Comparison of ENCODE assay signal across 10 cellular contexts in the genomic region with DNA sequence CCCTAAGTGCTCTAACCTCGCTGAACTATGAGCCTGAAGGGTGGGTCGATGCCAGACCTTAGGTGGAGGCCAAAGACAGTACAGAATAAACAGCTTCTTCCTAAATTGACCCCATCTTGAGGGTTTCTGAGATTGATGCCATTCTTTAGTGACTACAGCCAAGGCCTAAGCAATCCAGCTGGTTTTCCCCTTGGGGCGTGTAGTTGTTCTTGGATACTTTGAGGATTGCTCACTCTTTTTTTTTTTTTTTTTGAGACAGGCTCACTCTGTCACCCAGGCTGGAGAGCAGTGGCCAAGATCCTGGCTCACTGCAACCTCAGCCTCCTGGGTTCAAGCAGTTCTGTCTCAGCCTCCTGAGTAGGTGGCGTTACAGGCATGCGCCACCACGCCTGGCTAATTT. TPM values are rescaled to one million over a fixed set of nuclear protein-coding genes. Genes with fewer than 3 reads are reported as not detected.
DNase-seq lines count a peak whose midpoint lies in the region; ATAC-seq and TF ChIP-seq lines count a peak whose summit lies in the region.
"Had no signal": no experiment of that assay in that cellular context is flagged by ENCODE, and none has a peak within 500 bp of the region (broad histone marks: within the 10 kb centered on the region; RNA-seq: fewer than 3 reads in every experiment).

No MANE protein-coding gene starts in this region.

- no peaks in the 10 kb centered on the region for H3K9me3 Mint-ChIP-seq in CD8-positive, alpha-beta T cell
- H3K9me3 Mint-ChIP-seq in naive B cell (no peaks in the 10 kb centered on the region), chondrocyte (ENCODE audit: low read depth) (no peaks in the 10 kb centered on the region)

- H3K4me1 Mint-ChIP-seq in CD8-positive, alpha-beta T cell (ENCODE audit: low read depth) = peaks cover 22% of the 10 kb centered on the region
- H3K4me1 Mint-ChIP-seq in naive B cell = peaks cover 18 to 29% (median 21%) of the 10 kb centered on the region in 3 donors
- peaks cover 30% of the 10 kb centered on the region for H3K4me1 Mint-ChIP-seq in chondrocyte (ENCODE audit: low read depth)

- peaks cover 26% of the 10 kb centered on the region for H3K36me3 Mint-ChIP-seq in CD8-positive, alpha-beta T cell
- peaks cover 0 to under 1% of the 10 kb centered on the region in 2 donors for H3K36me3 Mint-ChIP-seq in naive B cell
- H3K36me3 Mint-ChIP-seq in chondrocyte (ENCODE audit: low read depth) = peaks cover 8% of the 10 kb centered on the region

- H3K4me3 Mint-ChIP-seq in CD8-positive, alpha-beta T cell = peak overlapping the region; percentile 85
- H3K4me3 Mint-ChIP-seq in naive B cell (peak overlapping the region in 5 of 8 donors; percentile 29 to 97 (median 89)), chondrocyte (ENCODE audit: unreplicated experiment) (no peak overlapping the region)

- no peak overlapping the region for H3K27ac Mint-ChIP-seq in CD8-positive, alpha-beta T cell
- H3K27ac Mint-ChIP-seq in naive B cell (peak overlapping the region in 2 of 6 donors; percentile 96 to 98), chondrocyte (ENCODE audit: unreplicated experiment) (no peak overlapping the region)

- peaks cover 9% of the 10 kb centered on the region for H3K36me3 ChIP-seq in CD8-positive, alpha-beta T cell (ENCODE audit: insufficient read depth, low read length)
- H3K36me3 ChIP-seq in brain microvascular endothelial cell (replicated peaks) = peaks cover 5% of the 10 kb centered on the region

- no peaks in the 10 kb centered on the region for H3K27me3 ChIP-seq in CD8-positive, alpha-beta T cell (ENCODE audit: insufficient read depth, low read length)
- H3K27me3 ChIP-seq in brain microvascular endothelial cell (replicated peaks) = no peaks in the 10 kb centered on the region

- H3K9me3 ChIP-seq in CD8-positive, alpha-beta T cell (ENCODE audit: low read length) = no peaks in the 10 kb centered on the region

- peaks cover 19% of the 10 kb centered on the region for H3K4me1 ChIP-seq in CD8-positive, alpha-beta T cell (ENCODE audit: insufficient read depth, low read length)

- no peak for TF ChIP-seq CTCF in CD8-positive, alpha-beta T cell (IDR thresholded peaks at IDR 0.05)
- TF ChIP-seq CTCF in brain microvascular endothelial cell (IDR thresholded peaks at IDR 0.05; ENCODE audit: low read depth, low read length, missing control alignments) = no peak
- TF ChIP-seq CTCF in chondrocyte (IDR thresholded peaks at IDR 0.05) = no peak

- no peaks in the 10 kb centered on the region for H3K27me3 Mint-ChIP-seq in CD8-positive, alpha-beta T cell (ENCODE audit: low read depth)
- peaks cover 0 to 11% (median 8%) of the 10 kb centered on the region in 3 donors for H3K27me3 Mint-ChIP-seq in naive B cell
- no peaks in the 10 kb centered on the region for H3K27me3 Mint-ChIP-seq in chondrocyte (ENCODE audit: low read depth)

- CTCF ChIA-PET in CD8-positive, alpha-beta T cell (lab: Charles Lee) = interaction anchor here (1.3 to 1.7 kb wide), 2 partner anchors 11 to 12 kb away, joined by 3 to 5 read pairs; a partner anchor contains a TSS

- DNase-seq in CD8-positive, alpha-beta T cell = no peak
- DNase-seq in M059J (ENCODE audit: low read depth) (peak; percentile 88), brain microvascular endothelial cell (no peak), naive B cell (no peak), chondrocyte (ENCODE audit: low spot score) (no peak), KBM-7 (no peak), NCI-H2227 (lab: John Stamatoyannopoulos, UW; ENCODE audit: unreplicated experiment) (no peak), DMS153 treated with DMSO at 0.1 percent for 48 hours (lab: John Stamatoyannopoulos, UW; ENCODE audit: unreplicated experiment) (no peak)
- DNase-seq: hypothalamus, retina had no signal

- intact Hi-C loops in CD8-positive, alpha-beta T cell (cut with DNase I, micrococcal nuclease) = loop anchor here (2.0 to 10.0 kb wide), 3 partner anchors 163 to 396 kb away; a partner anchor contains a TSS

- ATAC-seq in CD8-positive, alpha-beta T cell = no peak
- ATAC-seq in naive B cell (ENCODE audit: low read depth in 2 of 2) = no peak

- no peak overlapping the region for H3K4me3 ChIP-seq in CD8-positive, alpha-beta T cell (ENCODE audit: low read depth, low read length)
- H3K4me3 ChIP-seq in brain microvascular endothelial cell (ENCODE audit: low read depth, low read length) = no peak overlapping the region

- POLR2A ChIA-PET in CD8-positive, alpha-beta T cell (lab: Charles Lee) = no interaction called here

- in situ Hi-C loops in brain microvascular endothelial cell (cut with HindIII; ENCODE audit: low pct_ligation_motif_present, low sequenced_read_pairs) (no loop called here), KBM-7 (cut with MboI; ENCODE audit: low pct_unique_long_range_greater_than_20kb, low sequenced_read_pairs) (no loop called here)

- H3K27ac ChIP-seq in CD8-positive, alpha-beta T cell (ENCODE audit: low read depth, low read length) = no peak overlapping the region
- H3K27ac ChIP-seq in brain microvascular endothelial cell = peak overlapping the region; percentile 4

RNA-seq across cellular contexts. Expression of a gene that starts 2.0 kb away (rescaled TPM):
- 10 to 100 TPM; 38.7 to 48.2 TPM for total RNA-seq in CD8-positive, alpha-beta T cell
- 18.9 and 24.0 TPM in 2 replicates for total RNA-seq in M059J (2014; rRNA removed; shearing (Covaris generic))
- 10 to 100 TPM; 43.0 to 66.7 (median 58.3) TPM for polyA plus RNA-seq in naive B cell (ENCODE audit: low read depth in 6 of 6)
- 26.6 to 30.2 TPM (median 30.1 TPM) in 3 replicates for total RNA-seq in chondrocyte

RNA-seq across cellular contexts. Expression of a gene that starts 11.1 kb away (rescaled TPM):
- 10 to 100 TPM; 12.1 to 13.0 TPM for total RNA-seq in CD8-positive, alpha-beta T cell
- total RNA-seq in M059J (2014; rRNA removed; shearing (Covaris generic)) = 2.2 and 3.7 TPM in 2 replicates
- polyA plus RNA-seq in naive B cell (ENCODE audit: low read depth in 6 of 6) = under 1 TPM in 3 of 6 donors, not detected in 3; 0.08 to 0.35 (median 0.23) TPM
- total RNA-seq in chondrocyte = 3.3 to 9.0 TPM (median 8.8 TPM) in 3 replicates

RNA-seq across cellular contexts. Expression of a gene that starts 13.8 kb away (rescaled TPM):
- 100 to 1,000 TPM; 128 to 149 TPM for total RNA-seq in CD8-positive, alpha-beta T cell
- total RNA-seq in M059J (2014; rRNA removed; shearing (Covaris generic)) = 28.0 and 29.5 TPM in 2 replicates
- 10 to 100 TPM; 22.7 to 37.7 (median 29.7) TPM for polyA plus RNA-seq in naive B cell (ENCODE audit: low read depth in 6 of 6)
- 29.4 to 43.1 TPM (median 31.3 TPM) in 3 replicates for total RNA-seq in chondrocyte

RNA-seq across cellular contexts. Expression of a gene that starts 18.7 kb away (rescaled TPM):
- total RNA-seq in CD8-positive, alpha-beta T cell = not detected
- total RNA-seq in M059J (2014; rRNA removed; shearing (Covaris generic)) = 0.12 and 0.67 TPM in 2 replicates
- polyA plus RNA-seq in naive B cell (ENCODE audit: low read depth in 6 of 6) = not detected
- 0.47 to 0.95 TPM (median 0.68 TPM) in 3 replicates for total RNA-seq in chondrocyte
